In genomic region chr14:22836301-22837058, GRCh38 we compare ENCODE assay signal across 8 cellular contexts. TPM values are rescaled to one million over a fixed set of nuclear protein-coding genes. Genes with fewer than 3 reads are reported as not detected.
DNase-seq lines count a peak whose midpoint lies in the region; ATAC-seq and TF ChIP-seq lines count a peak whose summit lies in the region.

Gene MMP14, plus strand, starts transcription at chr14:22836585. Its CDS starts 233 bp downstream, at chr14:22836818.

- no peak within 1 kb of the TSS for H3K27ac Mint-ChIP-seq in activated CD4-positive, alpha-beta T cell treated with anti-CD3 and anti-CD28 coated beads, Interleukin-2, amount 10 ng/mL, durations not matched to agents 24 days and 14 days
- H3K27ac Mint-ChIP-seq in naive thymus-derived CD8-positive, alpha-beta T cell: peak within 1 kb of the TSS; percentile 20 to 94 (median 88)

- H3K36me3 Mint-ChIP-seq in activated CD4-positive, alpha-beta T cell treated with anti-CD3 and anti-CD28 coated beads, Interleukin-2, amount 10 ng/mL, durations not matched to agents 24 days and 14 days (ENCODE audit: low read depth): peaks cover 39% of the 10 kb centered on the region
- peaks cover 0 to 34% (median 1%) of the 10 kb centered on the region in 3 donors for H3K36me3 Mint-ChIP-seq in naive thymus-derived CD8-positive, alpha-beta T cell

- H3K4me3 Mint-ChIP-seq in activated CD4-positive, alpha-beta T cell treated with anti-CD3 and anti-CD28 coated beads, Interleukin-2, amount 10 ng/mL, durations not matched to agents 24 days and 14 days: peak within 1 kb of the TSS; percentile 70
- H3K4me3 Mint-ChIP-seq in naive thymus-derived CD8-positive, alpha-beta T cell: peak within 1 kb of the TSS; percentile 86 to 98 (median 92)

- POLR2A ChIA-PET in naive thymus-derived CD8-positive, alpha-beta T cell (lab: Charles Lee): interaction anchor here (0.6 to 2.6 kb wide), 6 partner anchors 8 to 122 kb away, joined by 3 to 10 read pairs (median 4); no protein-coding TSS in a partner anchor

- TF ChIP-seq CTCF in fibroblast of pulmonary artery (IDR thresholded peaks at IDR 0.05; ENCODE audit: low read length, missing control alignments): peak; percentile 52

- H3K9me3 Mint-ChIP-seq in activated CD4-positive, alpha-beta T cell treated with anti-CD3 and anti-CD28 coated beads, Interleukin-2, amount 10 ng/mL, durations not matched to agents 24 days and 14 days: no peaks in the 10 kb centered on the region
- no peaks in the 10 kb centered on the region for H3K9me3 Mint-ChIP-seq in naive thymus-derived CD8-positive, alpha-beta T cell

- no peak for DNase-seq in activated CD4-positive, alpha-beta T cell treated with anti-CD3 and anti-CD28 coated beads, Interleukin-2, amount 10 ng/mL, durations not matched to agents 24 days and 14 days
- DNase-seq in activated CD4-positive, alpha-beta T cell treated with anti-CD3 and anti-CD28 coated beads, Interleukin-2, amount 50 U/mL, for 1 hour: no peak
- DNase-seq in UCSD-AML1 (lab: John Stamatoyannopoulos, UW; ENCODE audit: unreplicated experiment) (peak; percentile 81), fibroblast of pulmonary artery (ENCODE audit: low read depth) (peak; percentile 91)
- DNase-seq in naive thymus-derived CD8-positive, alpha-beta T cell: no peak

- peak within 1 kb of the TSS; percentile 98 for H3K4me3 ChIP-seq in fibroblast of pulmonary artery (replicated peaks; ENCODE audit: low read depth, low read length)

- H3K27me3 Mint-ChIP-seq in activated CD4-positive, alpha-beta T cell treated with anti-CD3 and anti-CD28 coated beads, Interleukin-2, amount 10 ng/mL, durations not matched to agents 24 days and 14 days: peaks cover 19% of the 10 kb centered on the region
- peaks cover 0 to 26% (median 5%) of the 10 kb centered on the region in 5 donors for H3K27me3 Mint-ChIP-seq in naive thymus-derived CD8-positive, alpha-beta T cell

- intact Hi-C loops in activated CD4-positive, alpha-beta T cell treated with anti-CD3 and anti-CD28 coated beads, Interleukin-2, amount 10 ng/mL, durations not matched to agents 24 days and 14 days (cut with micrococcal nuclease): no loop called here

- H3K4me1 Mint-ChIP-seq in activated CD4-positive, alpha-beta T cell treated with anti-CD3 and anti-CD28 coated beads, Interleukin-2, amount 10 ng/mL, durations not matched to agents 24 days and 14 days: peaks cover 10% of the 10 kb centered on the region
- peaks cover 13 to 48% (median 22%) of the 10 kb centered on the region in 4 donors for H3K4me1 Mint-ChIP-seq in naive thymus-derived CD8-positive, alpha-beta T cell

- ATAC-seq in naive thymus-derived CD8-positive, alpha-beta T cell: peak; percentile 30 to 39
- ATAC-seq in HG02763 (IDR thresholded peaks at IDR 0.05; ENCODE audit: unreplicated experiment): no peak
- ATAC-seq in GM18511 (IDR thresholded peaks at IDR 0.05; ENCODE audit: unreplicated experiment): no peak
- no peak for ATAC-seq in HG02642 (IDR thresholded peaks at IDR 0.05; ENCODE audit: poor library complexity, unreplicated experiment)

RNA-seq across cellular contexts. Expression of gene MMP14, which starts in this region (rescaled TPM):
- 2.1 and 3.2 TPM in 2 replicates for total RNA-seq in activated CD4-positive, alpha-beta T cell treated with anti-CD3 and anti-CD28 coated beads, Interleukin-2, amount 10 ng/mL, durations not matched to agents 24 days and 14 days
- 1 to 10 TPM; 2.5 to 3.3 TPM for total RNA-seq in naive thymus-derived CD8-positive, alpha-beta T cell
- polyA plus RNA-seq in naive thymus-derived CD8-positive, alpha-beta T cell: not detected

Comparison
In these comparisons a context has a peak if more than half of its experiments do, and no peak if none do; other contexts are left out.
1. DNase-seq: peak in UCSD-AML1 (single experiment) and fibroblast of pulmonary artery (single experiment); none in activated CD4-positive, alpha-beta T cell treated with anti-CD3 and anti-CD28 coated beads, Interleukin-2, amount 10 ng/mL, durations not matched to agents 24 days and 14 days (single experiment), activated CD4-positive, alpha-beta T cell treated with anti-CD3 and anti-CD28 coated beads, Interleukin-2, amount 50 U/mL, for 1 hour (single experiment) and naive thymus-derived CD8-positive, alpha-beta T cell (0 of 10).
2. ATAC-seq: peak in naive thymus-derived CD8-positive, alpha-beta T cell (2 of 2); none in HG02763 (single experiment), GM18511 (single experiment) and HG02642 (single experiment).